9 cellular contexts compared by ENCODE assay signal in genomic region chr11:128519353-128519752, GRCh38.
A peak's percentile ranks its signal among the peaks of the same experiment; 100 is the strongest.
DNase-seq lines count a peak whose midpoint lies in the region; ATAC-seq and TF ChIP-seq lines count a peak whose summit lies in the region.
"Had no signal": no experiment of that assay in that cellular context is flagged by ENCODE, and none has a peak within 500 bp of the region (broad histone marks: within the 10 kb centered on the region; RNA-seq: fewer than 3 reads in every experiment).

No MANE protein-coding gene starts in this region.

- TF ChIP-seq CTCF in gastrocnemius medialis (IDR thresholded peaks at IDR 0.05 in 4 of 5, conservative IDR thresholded peaks at IDR 0.05 in 1 of 5) (no peak), H9 (conservative IDR thresholded peaks at IDR 0.05) (no peak)

- no peak overlapping the region for H3K56ac ChIP-seq in H9 (ENCODE audit: insufficient read length, low read depth, low read length)

- H2BK20ac ChIP-seq in H9 (ENCODE audit: low read depth, low read length, poor library complexity, severe bottlenecking) = no peak overlapping the region

- H3K27ac Mint-ChIP-seq in H9 = no peak overlapping the region

- peaks cover 9% of the 10 kb centered on the region for H3K23me2 ChIP-seq in H9 (ENCODE audit: insufficient read length, low read depth, low read length, poor library complexity, severe bottlenecking)

- DNase-seq in MG63 = no peak
- DNase-seq in gastrocnemius medialis = no peak
- DNase-seq in globus pallidus (ENCODE audit: low spot score) = no peak
- no peak for DNase-seq in H9
- DNase-seq: GOT3 had no signal

- no peak overlapping the region for H3K23ac ChIP-seq in H9 (ENCODE audit: insufficient read length, low read depth, low read length)

- no peak overlapping the region for H4K8ac ChIP-seq in H9 (replicated peaks; ENCODE audit: insufficient read length, low read depth, low read length)

- no peak overlapping the region for H3K4me2 ChIP-seq in H9 (ENCODE audit: insufficient read depth, insufficient read length, low read length)

- peaks cover 18% of the 10 kb centered on the region for H3K27me3 Mint-ChIP-seq in H9 (ENCODE audit: low read depth)

- H3K79me1 ChIP-seq in H9 (ENCODE audit: insufficient read depth, low read depth, low read length, poor library complexity, severe bottlenecking) = peaks cover 4% of the 10 kb centered on the region

- H3K9ac ChIP-seq in endocrine pancreas (ENCODE audit: control insufficient read depth, insufficient read depth, low read length) (no peak overlapping the region), H9 (ENCODE audit: extremely low read depth, insufficient read length, low read length) (no peak overlapping the region)

- no peaks in the 10 kb centered on the region for H3K9me3 Mint-ChIP-seq in H9

- H3K4me3 Mint-ChIP-seq in H9 = no peak overlapping the region

- H3K4me1 ChIP-seq in endocrine pancreas (ENCODE audit: control insufficient read depth, insufficient read depth, low read length) (peaks cover 6% of the 10 kb centered on the region), gastrocnemius medialis (peaks cover 29 to 42% of the 10 kb centered on the region in 2 donors), H9 (ENCODE audit: insufficient read depth, low read length) (peaks cover 5% of the 10 kb centered on the region; the same call in 1 of the 2 replicates)

- no peak overlapping the region for H2BK12ac ChIP-seq in H9 (ENCODE audit: insufficient read length, low read depth, low read length)

- H3K14ac ChIP-seq in H9 (ENCODE audit: insufficient read depth, low read length) = no peak overlapping the region

- ATAC-seq in GM18505 (IDR thresholded peaks at IDR 0.05; ENCODE audit: unreplicated experiment) (no peak), gastrocnemius medialis (no peak), HG03196 (IDR thresholded peaks at IDR 0.05; ENCODE audit: unreplicated experiment) (no peak), HG03342 (IDR thresholded peaks at IDR 0.05; ENCODE audit: unreplicated experiment) (no peak)

- H3K27me3 ChIP-seq in MG63 = no peaks in the 10 kb centered on the region
- no peaks in the 10 kb centered on the region for H3K27me3 ChIP-seq in endocrine pancreas (ENCODE audit: control insufficient read depth, insufficient read depth, low read length)
- H3K27me3 ChIP-seq in gastrocnemius medialis = no peaks in the 10 kb centered on the region
- H3K27me3 ChIP-seq in H9 (ENCODE audit: insufficient read depth, low read length) = peaks cover 3% of the 10 kb centered on the region; the same call in 1 of the 2 replicates

- H3K79me2 ChIP-seq in H9 (ENCODE audit: insufficient read depth, low read length) = peaks cover 2% of the 10 kb centered on the region; the same call in 1 of the 2 replicates

- H3K4me3 ChIP-seq in MG63 (peak overlapping the region; percentile 94), endocrine pancreas (ENCODE audit: control insufficient read depth, insufficient read depth, low read length) (peak overlapping the region; percentile 97), gastrocnemius medialis (peak overlapping the region; percentile 84 to 95 (median 88))

- H3K4ac ChIP-seq in H9 (ENCODE audit: low read depth, low read length) = no peak overlapping the region

- peaks cover 38% of the 10 kb centered on the region for H3K36me3 ChIP-seq in MG63
- no peaks in the 10 kb centered on the region for H3K36me3 ChIP-seq in endocrine pancreas (ENCODE audit: control insufficient read depth, insufficient read depth, low read length)
- H3K36me3 ChIP-seq in gastrocnemius medialis = no peaks in the 10 kb centered on the region

- WGBS in H9 (ENCODE audit: extremely low coverage, insufficient read length, low lambda C conversion rate) = no CpG with 5 or more reads among the region's 4 CpGs

- H2BK5ac ChIP-seq in H9 (ENCODE audit: insufficient read length, low read length) = no peak overlapping the region

- no peak overlapping the region for H4K5ac ChIP-seq in H9 (ENCODE audit: insufficient read length, low read depth, low read length)

- H2AFZ ChIP-seq in H9 (ENCODE audit: low read length) = no peak overlapping the region

- peaks cover 45 to 48% of the 10 kb centered on the region in 2 experiments for H3K4me1 Mint-ChIP-seq in H9

- H2BK15ac ChIP-seq in H9 (ENCODE audit: low read depth, low read length) = no peak overlapping the region

- H3K36me3 Mint-ChIP-seq in H9 (ENCODE audit: insufficient read depth in 1 of 3, low read depth in 3 of 3) = no peaks in the 10 kb centered on the region

- in situ Hi-C loops in gastrocnemius medialis (cut with MboI; ENCODE audit: low sequenced_read_pairs in 4 of 4) = loop anchor here in 1 of 4 donors (10.0 kb wide), 1 partner anchor 55 kb away; no protein-coding TSS in a partner anchor

- peak overlapping the region; percentile 88 to 92 (median 88) for H3K27ac ChIP-seq in gastrocnemius medialis
- no peak overlapping the region for H3K27ac ChIP-seq in H9 (ENCODE audit: insufficient read length, low read depth, low read length)

- H2BK120ac ChIP-seq in H9 (ENCODE audit: low read depth, low read length, poor library complexity, severe bottlenecking) = no peak overlapping the region

- intact Hi-C loops in gastrocnemius medialis (cut with DNase I; ENCODE audit: low total_unique reads) = no loop called here

- no peak overlapping the region for H3K18ac ChIP-seq in H9 (ENCODE audit: insufficient read length, low read depth, low read length)

- H3T11ph ChIP-seq in H9 (ENCODE audit: low read length) = no peak overlapping the region

- TF ChIP-seq POLR2A in GM18505 (IDR thresholded peaks at IDR 0.05; ENCODE audit: borderline replicate concordance, extremely low read depth, insufficient read depth, insufficient read length) (peak; percentile 37), gastrocnemius medialis (IDR thresholded peaks at IDR 0.05) (no peak)

- H3K9me3 ChIP-seq in MG63 (no peaks in the 10 kb centered on the region), endocrine pancreas (ENCODE audit: control insufficient read depth, low read length) (no peaks in the 10 kb centered on the region), gastrocnemius medialis (no peaks in the 10 kb centered on the region), H9 (ENCODE audit: control insufficient read depth, low read depth, low read length) (no peaks in the 10 kb centered on the region)

- no peak overlapping the region for H4K91ac ChIP-seq in H9 (ENCODE audit: insufficient read length, low read depth, low read length)

- no peak overlapping the region for H2AK5ac ChIP-seq in H9 (ENCODE audit: insufficient read length, low read length)

- H4K20me1 ChIP-seq in H9 (ENCODE audit: control insufficient read depth, insufficient read depth, insufficient read length) = no peaks in the 10 kb centered on the region
